Comparison of ENCODE assay signal across 2 cellular contexts in the genomic region with DNA sequence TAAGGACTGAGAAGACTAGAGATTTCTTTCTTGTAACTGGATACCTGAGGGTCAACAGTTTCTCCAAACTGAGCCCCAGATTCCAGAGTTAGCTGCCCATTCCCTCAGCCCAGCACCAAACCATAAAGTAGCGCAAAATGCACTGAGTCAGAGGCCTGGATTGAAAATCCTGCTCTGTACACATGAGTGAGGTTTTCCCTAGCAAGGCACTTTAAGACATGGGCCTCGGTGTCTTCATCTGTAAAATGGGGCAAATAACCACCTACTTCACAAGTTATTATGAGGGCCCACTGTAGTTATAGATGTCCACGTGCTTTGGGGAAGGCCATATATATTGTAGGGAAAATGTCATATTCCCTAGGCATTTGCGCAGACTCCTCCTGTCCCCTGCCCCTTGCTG.
TF ChIP-seq lines count a peak whose summit lies in the region.

No MANE protein-coding gene starts in this region.

TF ChIP-seq in HepG2, 621 proteins besides CTCF, POLR2A, EP300 and RAD21:
- TF ChIP-seq, protein P1, sequence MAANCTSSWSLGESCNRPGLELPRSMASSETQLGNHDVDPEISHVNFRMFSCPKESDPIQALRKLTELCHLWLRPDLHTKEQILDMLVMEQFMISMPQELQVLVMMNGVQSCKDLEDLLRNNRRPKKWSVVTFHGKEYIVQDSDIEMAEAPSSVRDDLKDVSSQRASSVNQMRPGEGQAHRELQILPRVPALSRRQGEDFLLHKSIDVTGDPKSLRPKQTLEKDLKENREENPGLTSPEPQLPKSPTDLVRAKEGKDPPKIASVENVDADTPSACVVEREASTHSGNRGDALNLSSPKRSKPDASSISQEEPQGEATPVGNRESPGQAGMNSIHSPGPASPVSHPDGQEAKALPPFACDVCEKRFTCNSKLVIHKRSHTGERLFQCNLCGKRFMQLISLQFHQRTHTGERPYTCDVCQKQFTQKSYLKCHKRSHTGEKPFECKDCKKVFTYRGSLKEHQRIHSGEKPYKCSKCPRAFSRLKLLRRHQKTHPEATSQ (CRISPR knock-in tag; IDR thresholded peaks at IDR 0.05; ENCODE audit: borderline replicate concordance), result no peak
- TF ChIP-seq ZNF629 (CRISPR knock-in tag; conservative IDR thresholded peaks at IDR 0.05), result peak; percentile 69
- TF ChIP-seq ARID2 (CRISPR knock-in tag; IDR thresholded peaks at IDR 0.05; ENCODE audit: borderline replicate concordance), result no peak

TF ChIP-seq in K562, 482 proteins besides CTCF, POLR2A, EP300 and RAD21:
- TF ChIP-seq DDX20 (tag; IDR thresholded peaks at IDR 0.05; ENCODE audit: low read depth) (no peak), RBM25 (IDR thresholded peaks at IDR 0.05; ENCODE audit: low read depth, low read length, severe bottlenecking) (peak; percentile 67)
TF ChIP-seq in K562: peak in this region for 1.
